15 cellular contexts compared by ENCODE assay signal in genomic region chr13:103007427-103007762, GRCh38.
A peak's percentile ranks its signal among the peaks of the same experiment; 100 is the strongest.
DNase-seq lines count a peak whose midpoint lies in the region; ATAC-seq lines count a peak whose summit lies in the region.
"Had no signal": no experiment of that assay in that cellular context is flagged by ENCODE, and none has a peak within 500 bp of the region (broad histone marks: within the 10 kb centered on the region; RNA-seq: fewer than 3 reads in every experiment).

No MANE protein-coding gene starts in this region.

- peak; percentile 27 for ATAC-seq in GM19043 (IDR thresholded peaks at IDR 0.05; ENCODE audit: low read depth, unreplicated experiment)
- ATAC-seq in HG02571 (IDR thresholded peaks at IDR 0.05; ENCODE audit: unreplicated experiment) = peak; percentile 24
- peak; percentile 25 for ATAC-seq in HG03342 (IDR thresholded peaks at IDR 0.05; ENCODE audit: unreplicated experiment)
- peak; percentile 4 for ATAC-seq in stimulated activated memory B cell treated with anti-CD40 and anti-IgM and Interleukin-4, amounts not matched to agents 10 μg/mL and 1 μg/mL and 100 μg/mL, for 72 hours
- ATAC-seq: activated CD4-positive, alpha-beta T cell treated with anti-CD3 and anti-CD28 coated beads for 36 hours; activated naive CD8-positive, alpha-beta T cell treated with anti-CD3 and anti-CD28 coated beads, Interleukin-2, amount 50 U/mL, for 24 hours had no signal

- H3K36me3 Mint-ChIP-seq in stimulated activated memory B cell treated with anti-CD40 and anti-IgM and Interleukin-4, amounts not matched to agents 10 μg/mL and 1 μg/mL and 100 μg/mL, for 72 hours = no peaks in the 10 kb centered on the region

- H3K27ac Mint-ChIP-seq in stimulated activated memory B cell treated with anti-CD40 and anti-IgM and Interleukin-4, amounts not matched to agents 10 μg/mL and 1 μg/mL and 100 μg/mL, for 72 hours = no peak overlapping the region
- H3K27ac Mint-ChIP-seq: activated CD4-positive, alpha-beta T cell treated with anti-CD3 and anti-CD28 coated beads for 36 hours; activated naive CD8-positive, alpha-beta T cell treated with anti-CD3 and anti-CD28 coated beads, Interleukin-2, amount 50 U/mL, for 24 hours; T-helper 1 cell treated with Interleukin-12 subunit alpha and Interleukin-12 subunit beta and Interleukin-4 antibody, amounts not matched to agents 30 μg/mL and 1 μg/mL, for 36 hours had no signal

- no peaks in the 10 kb centered on the region for H3K9me3 Mint-ChIP-seq in stimulated activated memory B cell treated with anti-CD40 and anti-IgM and Interleukin-4, amounts not matched to agents 10 μg/mL and 1 μg/mL and 100 μg/mL, for 72 hours
- H3K9me3 Mint-ChIP-seq: activated naive CD8-positive, alpha-beta T cell treated with anti-CD3 and anti-CD28 coated beads, Interleukin-2, amount 50 U/mL, for 24 hours; T-helper 1 cell treated with Interleukin-12 subunit alpha and Interleukin-12 subunit beta and Interleukin-4 antibody, amounts not matched to agents 30 μg/mL and 1 μg/mL, for 36 hours had no signal

- H3K4me1 Mint-ChIP-seq in stimulated activated memory B cell treated with anti-CD40 and anti-IgM and Interleukin-4, amounts not matched to agents 10 μg/mL and 1 μg/mL and 100 μg/mL, for 72 hours = peaks cover 5% of the 10 kb centered on the region
- H3K4me1 Mint-ChIP-seq: activated CD4-positive, alpha-beta T cell treated with anti-CD3 and anti-CD28 coated beads for 36 hours had no signal

- no peaks in the 10 kb centered on the region for H3K27me3 Mint-ChIP-seq in stimulated activated memory B cell treated with anti-CD40 and anti-IgM and Interleukin-4, amounts not matched to agents 10 μg/mL and 1 μg/mL and 100 μg/mL, for 72 hours
- H3K27me3 Mint-ChIP-seq: activated CD4-positive, alpha-beta T cell treated with anti-CD3 and anti-CD28 coated beads for 36 hours; activated naive CD8-positive, alpha-beta T cell treated with anti-CD3 and anti-CD28 coated beads, Interleukin-2, amount 50 U/mL, for 24 hours had no signal

- H3K4me3 Mint-ChIP-seq in stimulated activated memory B cell treated with anti-CD40 and anti-IgM and Interleukin-4, amounts not matched to agents 10 μg/mL and 1 μg/mL and 100 μg/mL, for 72 hours = no peak overlapping the region
- H3K4me3 Mint-ChIP-seq: activated CD4-positive, alpha-beta T cell treated with anti-CD3 and anti-CD28 coated beads for 36 hours; activated naive CD8-positive, alpha-beta T cell treated with anti-CD3 and anti-CD28 coated beads, Interleukin-2, amount 50 U/mL, for 24 hours; T-helper 1 cell treated with Interleukin-12 subunit alpha and Interleukin-12 subunit beta and Interleukin-4 antibody, amounts not matched to agents 30 μg/mL and 1 μg/mL, for 36 hours had no signal

- DNase-seq in hippocampal formation (lab: John Stamatoyannopoulos, UW) (no peak), islet precursor cell (no peak)
- DNase-seq in activated CD4-positive, CD25-positive, alpha-beta regulatory T cell treated with anti-CD3 and anti-CD28 coated beads, Interleukin-2, amount 50 U/mL, for 72 hours = no peak
- DNase-seq: activated CD4-positive, alpha-beta T cell treated with anti-CD3 and anti-CD28 coated beads for 36 hours; activated naive CD8-positive, alpha-beta T cell treated with anti-CD3 and anti-CD28 coated beads, Interleukin-2, amount 50 U/mL, for 24 hours; activated T-cell treated with anti-CD3 and anti-CD28 coated beads for 4 hours; KBM-7; kidney glomerular epithelial cell; nucleus accumbens; small intestine had no signal
